In genomic region chr2:203534486-203535077, GRCh38 we compare ENCODE assay signal across 8 cellular contexts. TPM values are rescaled to one million over a fixed set of nuclear protein-coding genes. Genes with fewer than 3 reads are reported as not detected.
DNase-seq lines count a peak whose midpoint lies in the region; ATAC-seq and TF ChIP-seq lines count a peak whose summit lies in the region.

No MANE protein-coding gene starts in this region.

- H3K27ac ChIP-seq in Panc1 (ENCODE audit: low read length) (peak overlapping the region; percentile 83), adrenal gland (peak overlapping the region; percentile 22 to 94 (median 82)), smooth muscle cell (ENCODE audit: low read depth) (peak overlapping the region; percentile 85)

- DNase-seq in Panc1 (ENCODE audit: low read depth, low spot score) (no peak), adrenal gland (peak in 5 of 7 donors; percentile 12 to 60 (median 32)), smooth muscle cell (lab: John Stamatoyannopoulos, UW; ENCODE audit: unreplicated experiment) (no peak), GDM1 (lab: John Stamatoyannopoulos, UW) (no peak), midbrain (lab: John Stamatoyannopoulos, UW) (no peak)

- TF ChIP-seq CTCF in Panc1 (IDR thresholded peaks at IDR 0.05): no peak
- TF ChIP-seq CTCF in adrenal gland (IDR thresholded peaks at IDR 0.05): peak in 1 of 6 experiments; percentile 2
- TF ChIP-seq CTCF in smooth muscle cell (IDR thresholded peaks at IDR 0.05; ENCODE audit: borderline replicate concordance, insufficient read depth, poor library complexity, severe bottlenecking): no peak

- peaks cover 43% of the 10 kb centered on the region for H3K79me2 ChIP-seq in smooth muscle cell (ENCODE audit: low read depth)

- H3K4me2 ChIP-seq in smooth muscle cell: peak overlapping the region; percentile 84

- POLR2A ChIA-PET in Panc1 (lab: Charles Lee): no interaction called here

- no TSS peak for BruUV-seq in Panc1 (replicated peaks; lab: Mats Ljungman, UMichigan)

- H3K4me1 ChIP-seq in Panc1 (ENCODE audit: control insufficient read depth, insufficient read depth, low read length) (peaks cover 18% of the 10 kb centered on the region), adrenal gland (replicated peaks in 1 of 2) (peaks cover 3 to 23% of the 10 kb centered on the region in 2 donors), smooth muscle cell (ENCODE audit: low read depth) (peaks cover 26% of the 10 kb centered on the region)

- peaks cover 46% of the 10 kb centered on the region for H4K20me1 ChIP-seq in smooth muscle cell (ENCODE audit: low read depth)

- peak; percentile 35 for ATAC-seq in GM18498 (IDR thresholded peaks at IDR 0.05; ENCODE audit: unreplicated experiment)
- ATAC-seq in HG02852 (IDR thresholded peaks at IDR 0.05; ENCODE audit: unreplicated experiment): peak; percentile 39
- ATAC-seq in Panc1: peak; percentile 59

- peak overlapping the region; percentile 83 to 85 for H3K4me3 ChIP-seq in Panc1 (ENCODE audit: low read depth in 2 of 2, low read length in 2 of 2)
- H3K4me3 ChIP-seq in adrenal gland: peak overlapping the region; percentile 39 to 96 (median 76)
- peak overlapping the region; percentile 76 for H3K4me3 ChIP-seq in iPS-11a (ENCODE audit: low read depth, low read length)
- H3K4me3 ChIP-seq in smooth muscle cell: peak overlapping the region; percentile 99

- intact Hi-C loops in Panc1 (cut with micrococcal nuclease; ENCODE audit: unreplicated experiment): no loop called here
- intact Hi-C loops in adrenal gland (cut with DNase I): no loop called here

- CTCF ChIA-PET in Panc1 (lab: Charles Lee): interaction anchor here (0.7 kb wide), 1 partner anchor 254 kb away, joined by 6 read pairs; no protein-coding TSS in a partner anchor

- H3K36me3 ChIP-seq in Panc1 (ENCODE audit: control insufficient read depth, insufficient read depth, low read length) (no peaks in the 10 kb centered on the region; the same call in 1 of the 2 replicates), adrenal gland (replicated peaks in 1 of 2) (no peaks in the 10 kb centered on the region), smooth muscle cell (ENCODE audit: low read depth) (no peaks in the 10 kb centered on the region)

- no peak for TF ChIP-seq POLR2A in adrenal gland (IDR thresholded peaks at IDR 0.05)

- WGBS in adrenal gland, 4 donors: 0 to 1% (median 0%) methylated on average over 10 to 43 of the region's 43 CpGs
- 2% methylated on average over 32 of the region's 43 CpGs for WGBS in smooth muscle cell (ENCODE audit: low lambda C conversion rate)

- H3K27me3 ChIP-seq in Panc1 (ENCODE audit: control insufficient read depth, insufficient read depth, low read length) (no peaks in the 10 kb centered on the region), adrenal gland (no peaks in the 10 kb centered on the region), smooth muscle cell (ENCODE audit: low read depth) (no peaks in the 10 kb centered on the region)

- H2AFZ ChIP-seq in smooth muscle cell (ENCODE audit: low read depth): peak overlapping the region; percentile 64

- in situ Hi-C loops in Panc1 (cut with HindIII; ENCODE audit: low pct_unique_long_range_greater_than_20kb, low sequenced_read_pairs): no loop called here

- no peaks in the 10 kb centered on the region for H3F3A ChIP-seq in smooth muscle cell (ENCODE audit: low read depth)

- H3K9ac ChIP-seq in smooth muscle cell (ENCODE audit: low read depth): peak overlapping the region; percentile 93

- H3K9me3 ChIP-seq in Panc1 (ENCODE audit: control insufficient read depth, insufficient read depth, low read depth, low read length) (no peaks in the 10 kb centered on the region), adrenal gland (replicated peaks in 1 of 3) (no peaks in the 10 kb centered on the region), smooth muscle cell (replicated peaks; ENCODE audit: low read depth) (no peaks in the 10 kb centered on the region)

RNA-seq across cellular contexts. Expression of gene RAPH1, which starts 0.5 kb away (rescaled TPM):
- total RNA-seq in Panc1 (2021; ENCODE audit: unreplicated experiment) (31.4 TPM), adrenal gland (10 to 100 TPM; 24.6 to 72.5 (median 34.7) TPM), smooth muscle cell (15.1 and 22.3 TPM in 2 replicates)
- polyA plus RNA-seq in Panc1 (2012; ENCODE audit: insufficient read length): 4.4 TPM
- polyA plus RNA-seq in adrenal gland (10 to 100 TPM in 1 of 3 donors, 1 to 10 TPM in 2; 4.2 to 11.9 (median 6.3) TPM), smooth muscle cell (6.8 and 8.5 TPM in 2 replicates)

Comparison
In these comparisons a context has a peak if more than half of its experiments do, and no peak if none do; other contexts are left out.
1. DNase-seq: peak in adrenal gland (5 of 7); none in Panc1 (single experiment), smooth muscle cell (single experiment), GDM1 (single experiment) and midbrain (single experiment).
2. Peak in every context shown above with its lines, with median percentiles within 50 percentile points of each other: ATAC-seq, H3K27ac ChIP-seq and H3K4me3 ChIP-seq.